19 cellular contexts compared by ENCODE assay signal in the genomic region with DNA sequence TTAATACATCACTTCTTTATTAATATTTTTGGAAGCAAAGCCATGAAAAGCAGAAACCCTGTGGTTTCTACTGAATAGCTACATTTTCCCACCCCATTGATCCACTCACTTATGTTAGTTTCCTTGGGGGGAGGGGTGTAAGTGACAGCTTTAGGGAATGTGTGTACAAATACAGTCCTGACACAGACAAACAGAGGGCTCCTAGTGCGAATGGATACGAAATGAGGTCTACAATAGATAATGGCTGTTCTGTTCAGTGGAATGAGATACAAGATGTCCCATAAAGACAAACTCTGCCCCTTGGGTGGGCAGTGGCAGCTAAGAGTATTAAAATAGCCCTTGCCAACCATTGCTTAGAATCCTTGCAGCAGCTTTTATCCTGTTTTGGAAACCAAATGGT.
DNase-seq lines count a peak whose midpoint lies in the region; ATAC-seq, FAIRE-seq and TF ChIP-seq lines count a peak whose summit lies in the region.
"Had no signal": no experiment of that assay in that cellular context is flagged by ENCODE, and none has a peak within 500 bp of the region (broad histone marks: within the 10 kb centered on the region; RNA-seq: fewer than 3 reads in every experiment).

No MANE protein-coding gene starts in this region.

- no TSS peak for BruUV-seq in IMR-90 (replicated peaks; lab: Mats Ljungman, UMichigan)

- peak overlapping the region; percentile 72 for H2BK5ac ChIP-seq in IMR-90 (ENCODE audit: low read depth, low read length, poor library complexity, severe bottlenecking)

- H3K4me3 Mint-ChIP-seq in activated CD8-positive, alpha-beta T cell treated with anti-CD3 and anti-CD28 coated beads, Interleukin-2, amount 10 ng/mL, durations not matched to agents 7 days and 5 days: no peak overlapping the region
- H3K4me3 Mint-ChIP-seq: CD4-positive, alpha-beta memory T cell had no signal

- H3K27ac ChIP-seq in IMR-90 (ENCODE audit: insufficient read depth, low read length): peak overlapping the region; percentile 57; the same call in 1 of the 2 replicates
- H3K27ac ChIP-seq: C4-2B had no signal

- H3K56ac ChIP-seq in IMR-90 (ENCODE audit: extremely low read depth, insufficient read depth, low read length): peak overlapping the region; percentile 29; the same call in 1 of the 2 replicates

- H3K36me3 Mint-ChIP-seq in activated CD8-positive, alpha-beta T cell treated with anti-CD3 and anti-CD28 coated beads, Interleukin-2, amount 10 ng/mL, durations not matched to agents 7 days and 5 days (ENCODE audit: low read depth): no peaks in the 10 kb centered on the region
- H3K36me3 Mint-ChIP-seq: CD4-positive, alpha-beta memory T cell had no signal

- dilution Hi-C loops in IMR-90 (cut with HindIII; ENCODE audit: low sequenced_read_pairs, unreplicated experiment): no loop called here

- H3K9me3 ChIP-seq in IMR-90 (ENCODE audit: control insufficient read depth, insufficient read depth, low read length): no peaks in the 10 kb centered on the region
- H3K9me3 ChIP-seq: BE2C, HAP-1 had no signal

- no peak for TF ChIP-seq RAD21 in IMR-90 (IDR thresholded peaks at IDR 0.05; ENCODE audit: low read length)

- no peak overlapping the region for H3K4me3 ChIP-seq in IMR-90 (ENCODE audit: insufficient read depth, low read depth, low read length)
- H3K4me3 ChIP-seq: HAP-1 had no signal

- H4K5ac ChIP-seq in IMR-90 (ENCODE audit: low read depth, low read length): peak overlapping the region; percentile 59; the same call in 1 of the 2 replicates

- H3K27me3 Mint-ChIP-seq in activated CD8-positive, alpha-beta T cell treated with anti-CD3 and anti-CD28 coated beads, Interleukin-2, amount 10 ng/mL, durations not matched to agents 7 days and 5 days (ENCODE audit: low read depth): no peaks in the 10 kb centered on the region

- H3K4ac ChIP-seq in IMR-90 (ENCODE audit: low read depth, low read length): peak overlapping the region; percentile 79

- peaks cover 17% of the 10 kb centered on the region for H3K4me1 ChIP-seq in IMR-90 (ENCODE audit: control insufficient read depth, insufficient read depth, low read length)
- H3K4me1 ChIP-seq: BE2C, HAP-1 had no signal

- H3K27ac Mint-ChIP-seq in activated CD8-positive, alpha-beta T cell treated with anti-CD3 and anti-CD28 coated beads, Interleukin-2, amount 10 ng/mL, durations not matched to agents 7 days and 5 days: no peak overlapping the region
- H3K27ac Mint-ChIP-seq: CD4-positive, alpha-beta memory T cell had no signal

- peak overlapping the region; percentile 63; the same call in 1 of the 2 replicates for H3K4me2 ChIP-seq in IMR-90 (ENCODE audit: low read depth, low read length)

- intact Hi-C loops in IMR-90 (cut with micrococcal nuclease): no loop called here

- CTCF ChIA-PET in IMR-90 (lab: Yijun Ruan, JAX): interaction anchor here (0.7 to 0.8 kb wide), 3 partner anchors 13 to 85 kb away, joined by 3 to 4 read pairs (median 4); no protein-coding TSS in a partner anchor
- CTCF ChIA-PET in activated CD8-positive, alpha-beta T cell treated with anti-CD3 and anti-CD28 coated beads, Interleukin-2, amount 10 ng/mL, durations not matched to agents 7 days and 5 days (lab: Charles Lee): no interaction called here

- POLR2A ChIA-PET in IMR-90 (lab: Charles Lee; ENCODE audit: unreplicated experiment): no interaction called here
- POLR2A ChIA-PET in activated CD8-positive, alpha-beta T cell treated with anti-CD3 and anti-CD28 coated beads, Interleukin-2, amount 10 ng/mL, durations not matched to agents 7 days and 5 days (lab: Charles Lee): no interaction called here

- H3K9me1 ChIP-seq in IMR-90 (ENCODE audit: insufficient read depth, low read length): peaks cover 8% of the 10 kb centered on the region

- peak overlapping the region; percentile 79 for H3K14ac ChIP-seq in IMR-90 (replicated peaks; ENCODE audit: low read depth, low read length)

- DNase-seq in IMR-90 (no peak), foreskin melanocyte (peak; percentile 48), medulla oblongata (ENCODE audit: extremely low spot score) (peak; percentile 62), H54 (ENCODE audit: insufficient read length, low spot score) (no peak), RCC 7860 (ENCODE audit: low spot score) (no peak)
- DNase-seq in activated CD8-positive, alpha-beta T cell treated with anti-CD3 and anti-CD28 coated beads, Interleukin-2, amount 10 ng/mL, durations not matched to agents 7 days and 5 days: no peak
- DNase-seq: BE2C; CD4-positive, alpha-beta memory T cell; DMS153; DMS79 treated with DMSO at 0.1 percent for 48 hours; GDM1; GOT3 had no signal

- peak overlapping the region; percentile 63; the same call in 1 of the 2 replicates for H3K23ac ChIP-seq in IMR-90 (ENCODE audit: low read depth, low read length)

- no peaks in the 10 kb centered on the region for H4K20me1 ChIP-seq in IMR-90 (ENCODE audit: insufficient read depth, low read length)

- peak overlapping the region; percentile 33; the same call in 1 of the 3 replicates for H2BK15ac ChIP-seq in IMR-90 (ENCODE audit: low read depth, low read length)

- ATAC-seq in IMR-90 (ENCODE audit: low read depth): peak; percentile 44
- no peak for ATAC-seq in HG03432 (IDR thresholded peaks at IDR 0.05; ENCODE audit: unreplicated experiment)
- no peak for ATAC-seq in activated CD8-positive, alpha-beta T cell treated with anti-CD3 and anti-CD28 coated beads, Interleukin-2, amount 10 ng/mL, durations not matched to agents 7 days and 5 days
- ATAC-seq: HepG2 had no signal

- peak overlapping the region; percentile 23; the same call in 1 of the 2 replicates for H2BK20ac ChIP-seq in IMR-90 (ENCODE audit: low read depth, low read length)

- H2AK5ac ChIP-seq in IMR-90 (ENCODE audit: low read depth, low read length): peak overlapping the region; percentile 54; the same call in 1 of the 2 replicates

- H3K79me1 ChIP-seq in IMR-90 (ENCODE audit: low read depth in 1 of 2, low read length in 2 of 2): peaks cover 34 to 69% of the 10 kb centered on the region in 2 experiments

- no peaks in the 10 kb centered on the region for H3K9me3 Mint-ChIP-seq in activated CD8-positive, alpha-beta T cell treated with anti-CD3 and anti-CD28 coated beads, Interleukin-2, amount 10 ng/mL, durations not matched to agents 7 days and 5 days (ENCODE audit: insufficient read depth)

- peak overlapping the region; percentile 85 for H2BK120ac ChIP-seq in IMR-90 (ENCODE audit: low read depth, low read length)

- no peaks in the 10 kb centered on the region for H3K4me1 Mint-ChIP-seq in activated CD8-positive, alpha-beta T cell treated with anti-CD3 and anti-CD28 coated beads, Interleukin-2, amount 10 ng/mL, durations not matched to agents 7 days and 5 days (ENCODE audit: low read depth)
- H3K4me1 Mint-ChIP-seq: CD4-positive, alpha-beta memory T cell had no signal

- H2AFZ ChIP-seq in IMR-90 (replicated peaks; ENCODE audit: low read length, poor library complexity): no peak overlapping the region

- H3K27me3 ChIP-seq in IMR-90 (ENCODE audit: control insufficient read depth, insufficient read depth, low read length): no peaks in the 10 kb centered on the region
- H3K27me3 ChIP-seq: BE2C had no signal

- no CpG with 5 or more reads among the region's 2 CpGs for WGBS in IMR-90 (ENCODE audit: extremely low coverage in 2 of 2, insufficient read length in 1 of 2), 2 experiments

- H3K18ac ChIP-seq in IMR-90 (ENCODE audit: low read depth, low read length): peak overlapping the region; percentile 30; the same call in 1 of the 2 replicates

- no peak overlapping the region for H2AK9ac ChIP-seq in IMR-90 (replicated peaks; ENCODE audit: low read depth, low read length, poor library complexity)

- peak overlapping the region; percentile 58; the same call in 1 of the 2 replicates for H3K9ac ChIP-seq in IMR-90 (ENCODE audit: low read depth, low read length)

- TF ChIP-seq POLR2A in IMR-90 (IDR thresholded peaks at IDR 0.05; ENCODE audit: low read depth, low read length): no peak
- TF ChIP-seq POLR2A in H54 (IDR thresholded peaks at IDR 0.05; ENCODE audit: low read depth, low read length): no peak

- in situ Hi-C loops in IMR-90 (cut with MboI; ENCODE audit: low sequenced_read_pairs): loop anchor here (10.0 kb wide), 1 partner anchor 309 kb away; a partner anchor contains a TSS

- FAIRE-seq in H54 (lab: Jason Lieb, UNC): no peak
- FAIRE-seq in RCC 7860 (lab: Jason Lieb, UNC): no peak
- FAIRE-seq: D721Med, GM12892, HepG2, HTR-8/SVneo had no signal

- H3K36me3 ChIP-seq in IMR-90 (ENCODE audit: control insufficient read depth, insufficient read depth, low read length): peaks cover 7% of the 10 kb centered on the region; the same call in 1 of the 2 replicates
- H3K36me3 ChIP-seq: BE2C, HAP-1 had no signal

- H4K91ac ChIP-seq in IMR-90 (ENCODE audit: insufficient read depth, low read depth, low read length): peak overlapping the region; percentile 7; the same call in 1 of the 2 replicates

- peak overlapping the region in 1 of 2 experiments; percentile 88; a peak in 2 of 4 replicates for H4K8ac ChIP-seq in IMR-90 (ENCODE audit: low read depth in 2 of 2, low read length in 2 of 2)

- no peak for TF ChIP-seq CTCF in IMR-90 (conservative IDR thresholded peaks at IDR 0.05; ENCODE audit: low read depth, low read length)

TF ChIP-seq in IMR-90, 13 proteins besides CTCF, POLR2A, EP300 and RAD21:
- TF ChIP-seq MAFK (IDR thresholded peaks at IDR 0.05; ENCODE audit: low read depth, low read length) (no peak), FOS (IDR thresholded peaks at IDR 0.05; ENCODE audit: low read depth, low read length) (no peak), CHD1 (IDR thresholded peaks at IDR 0.05; ENCODE audit: low read depth, low read length) (no peak), MAZ (IDR thresholded peaks at IDR 0.05; ENCODE audit: borderline replicate concordance, low read depth, low read length) (no peak), BHLHE40 (IDR thresholded peaks at IDR 0.05; ENCODE audit: low read depth, low read length) (no peak), RFX5 (IDR thresholded peaks at IDR 0.05; ENCODE audit: low read depth, low read length) (no peak), NFE2L2 (IDR thresholded peaks at IDR 0.05; ENCODE audit: low read depth, low read length) (no peak)
- TF ChIP-seq, protein P1, sequence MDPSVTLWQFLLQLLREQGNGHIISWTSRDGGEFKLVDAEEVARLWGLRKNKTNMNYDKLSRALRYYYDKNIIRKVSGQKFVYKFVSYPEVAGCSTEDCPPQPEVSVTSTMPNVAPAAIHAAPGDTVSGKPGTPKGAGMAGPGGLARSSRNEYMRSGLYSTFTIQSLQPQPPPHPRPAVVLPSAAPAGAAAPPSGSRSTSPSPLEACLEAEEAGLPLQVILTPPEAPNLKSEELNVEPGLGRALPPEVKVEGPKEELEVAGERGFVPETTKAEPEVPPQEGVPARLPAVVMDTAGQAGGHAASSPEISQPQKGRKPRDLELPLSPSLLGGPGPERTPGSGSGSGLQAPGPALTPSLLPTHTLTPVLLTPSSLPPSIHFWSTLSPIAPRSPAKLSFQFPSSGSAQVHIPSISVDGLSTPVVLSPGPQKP (IDR thresholded peaks at IDR 0.05; ENCODE audit: borderline replicate concordance, low read depth, low read length): no peak

Comparison
In these comparisons a context has a peak if more than half of its experiments do, and no peak if none do; other contexts are left out.
1. DNase-seq: peak in foreskin melanocyte (single experiment) and medulla oblongata (single experiment); none in IMR-90 (single experiment), activated CD8-positive, alpha-beta T cell treated with anti-CD3 and anti-CD28 coated beads, Interleukin-2, amount 10 ng/mL, durations not matched to agents 7 days and 5 days (single experiment), H54 (single experiment) and RCC 7860 (single experiment).